30 cellular contexts compared by ENCODE assay signal in the genomic region with DNA sequence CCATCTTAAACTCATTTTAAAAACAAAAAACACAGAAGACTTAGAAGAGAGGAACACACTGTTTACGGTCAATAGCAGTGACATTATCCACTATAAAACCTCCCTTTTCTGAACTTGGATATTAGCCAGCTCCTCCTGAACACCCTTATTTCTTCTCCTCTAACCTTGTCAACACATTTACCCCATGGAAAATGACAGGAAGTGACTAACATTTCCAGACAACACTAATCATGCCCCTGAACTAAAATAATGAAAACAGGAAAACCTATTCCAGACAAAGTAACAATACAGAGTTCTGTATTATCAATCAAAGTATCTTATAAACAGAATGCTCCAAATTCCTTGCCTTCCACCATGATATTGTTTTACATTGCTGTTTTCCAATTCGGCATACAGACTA. TPM values are rescaled to one million over a fixed set of nuclear protein-coding genes. Genes with fewer than 3 reads are reported as not detected.
DNase-seq lines count a peak whose midpoint lies in the region; ATAC-seq and TF ChIP-seq lines count a peak whose summit lies in the region.
"Had no signal": no experiment of that assay in that cellular context is flagged by ENCODE, and none has a peak within 500 bp of the region (broad histone marks: within the 10 kb centered on the region; RNA-seq: fewer than 3 reads in every experiment).

No MANE protein-coding gene starts in this region.

- ATAC-seq in Right ventricle myocardium superior (ENCODE audit: poor library complexity) (peak; percentile 38), GM19452 (IDR thresholded peaks at IDR 0.05; ENCODE audit: unreplicated experiment) (no peak)
- ATAC-seq: A549; activated CD4-positive, alpha-beta T cell treated with anti-CD3 and anti-CD28 coated beads for 36 hours; natural killer cell; stimulated activated naive CD8-positive, alpha-beta T cell treated with anti-CD3 and anti-CD28 coated beads, Interleukin-15, amount 100 ng/mL, for 72 hours; T-helper 17 cell had no signal

- H3K27me3 ChIP-seq in vagina, result no peaks in the 10 kb centered on the region
- H3K27me3 ChIP-seq: ovary, Peyer's patch, sigmoid colon, SJCRH30, tibial nerve had no signal

- DNase-seq in Right ventricle myocardium superior, result no peak
- no peak for DNase-seq in cardiac septum (ENCODE audit: low spot score)
- peak; percentile 9 for DNase-seq in epithelial cell of esophagus (ENCODE audit: low read depth)
- peak; percentile 73 to 96 for DNase-seq in lung microvascular endothelial cell (ENCODE audit: low read depth in 2 of 2)
- no peak for DNase-seq in vagina (ENCODE audit: extremely low spot score in 2 of 2)
- no peak for DNase-seq in OCI-M2 (lab: John Stamatoyannopoulos, UW; ENCODE audit: unreplicated experiment)
- DNase-seq in SK-N-DZ (ENCODE audit: low spot score), result no peak
- DNase-seq: activated CD4-positive, alpha-beta T cell treated with anti-CD3 and anti-CD28 coated beads for 36 hours; activated CD8-positive, alpha-beta memory T cell treated with anti-CD3 and anti-CD28 coated beads for 24 hours; activated gamma-delta T cell; activated T-cell treated with anti-CD3 and anti-CD28 coated beads, Interleukin-2, amount 50 U/mL, for 1 hour; COR-L47; DMS79 treated with DMSO at 0.1 percent for 48 hours; MV-4-11; natural killer cell; NCI-H1694; NCI-H2171; NCI-H524 treated with DMSO at 0.1 percent for 48 hours; NK-92 treated with Interleukin-12 subunit alpha and Interleukin-12 subunit beta, amount 100 ng/mL, for 24 hours; ovary; Peyer's patch; sigmoid colon; SJCRH30; stimulated activated CD4-positive, alpha-beta T cell treated with anti-CD3 and anti-CD28 coated beads, Interleukin-15, amount 100 ng/mL, for 24 hours; stimulated activated naive CD8-positive, alpha-beta T cell treated with anti-CD3 and anti-CD28 coated beads, Interleukin-15, amount 100 ng/mL, for 72 hours; T-helper 17 cell had no signal

- TF ChIP-seq CTCF in epithelial cell of esophagus (IDR thresholded peaks at IDR 0.05; ENCODE audit: insufficient read depth, low read depth, low read length, missing control alignments), result no peak
- no peak for TF ChIP-seq CTCF in vagina (IDR thresholded peaks at IDR 0.05)

- no peaks in the 10 kb centered on the region for H3K4me1 ChIP-seq in vagina
- H3K4me1 ChIP-seq: A549, Peyer's patch, sigmoid colon, tibial nerve had no signal

- TF ChIP-seq POLR2A in vagina (IDR thresholded peaks at IDR 0.05), result no peak

- no peak overlapping the region for H3K27ac ChIP-seq in vagina
- H3K27ac ChIP-seq: A549, KMS-11, ovary, Peyer's patch, SJCRH30 had no signal

- H3K9me3 ChIP-seq in vagina, result no peaks in the 10 kb centered on the region
- H3K9me3 ChIP-seq: A549, ovary, Peyer's patch, sigmoid colon, SJCRH30, tibial nerve had no signal

- H3K36me3 ChIP-seq in vagina, result peaks cover 0 to 8% of the 10 kb centered on the region in 2 donors
- H3K36me3 ChIP-seq: ovary, Peyer's patch, sigmoid colon had no signal

- no peak overlapping the region for H3K4me3 ChIP-seq in epithelial cell of esophagus (ENCODE audit: low read length)
- H3K4me3 ChIP-seq in vagina, result no peak overlapping the region
- H3K4me3 ChIP-seq: A549, ovary, Peyer's patch, sigmoid colon, SJCRH30, tibial nerve had no signal

- intact Hi-C loops in Right ventricle myocardium superior (cut with DNase I), result no loop called here
- intact Hi-C loops in cardiac septum (cut with DNase I), result no loop called here
- intact Hi-C loops in vagina (cut with DNase I), result no loop called here

RNA-seq across cellular contexts. Expression of gene PALMD, which starts 45.3 kb away (rescaled TPM):
- 114 TPM for total RNA-seq in Right ventricle myocardium superior
- 67.0 TPM for total RNA-seq in cardiac septum
- total RNA-seq in lung microvascular endothelial cell, result 22.2 and 30.3 TPM in 2 replicates
- total RNA-seq in vagina, result 39.5 TPM
- 3.1 and 3.3 TPM in 2 replicates for polyA plus RNA-seq in SK-N-DZ (2014; cell fraction: cytosol; rRNA removed)
- polyA plus RNA-seq in SK-N-DZ (2014; cell fraction: nucleus; rRNA removed), result 1.8 and 5.2 TPM in 2 replicates
- total RNA-seq: activated CD4-positive, alpha-beta T cell treated with anti-CD3 and anti-CD28 coated beads for 36 hours; natural killer cell; T-helper 17 cell had no signal

Comparison
In these comparisons a context has a peak if more than half of its experiments do, and no peak if none do; other contexts are left out.
1. DNase-seq: peak in epithelial cell of esophagus (single experiment) and lung microvascular endothelial cell (2 of 2); none in Right ventricle myocardium superior (single experiment), cardiac septum (single experiment), vagina (0 of 2), OCI-M2 (single experiment) and SK-N-DZ (single experiment).